In the genomic region with DNA sequence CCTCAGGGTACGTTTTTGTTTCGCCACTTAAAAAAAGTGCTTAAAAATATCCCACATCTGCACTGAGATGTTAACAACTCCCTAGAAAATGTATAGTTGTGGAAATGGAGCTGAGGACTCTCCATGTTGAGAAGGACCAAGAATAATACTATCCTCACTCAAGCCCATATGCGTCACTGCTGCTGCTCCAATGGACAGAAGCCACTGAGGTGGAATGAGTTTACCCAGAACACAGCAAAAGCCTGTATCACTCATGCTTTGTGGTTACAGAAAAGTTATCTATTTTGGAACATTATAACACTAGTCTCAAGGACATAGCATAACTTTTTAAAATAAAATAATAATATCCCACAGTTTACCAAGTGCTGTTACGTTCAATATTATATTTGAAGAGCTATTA, we compare ENCODE assay signal across 1 cellular context.
TF ChIP-seq lines count a peak whose summit lies in the region.

No MANE protein-coding gene starts in this region.

TF ChIP-seq in A549, 52 proteins besides CTCF, POLR2A, EP300 and RAD21 (continued from another document):
- TF ChIP-seq, protein P1, sequence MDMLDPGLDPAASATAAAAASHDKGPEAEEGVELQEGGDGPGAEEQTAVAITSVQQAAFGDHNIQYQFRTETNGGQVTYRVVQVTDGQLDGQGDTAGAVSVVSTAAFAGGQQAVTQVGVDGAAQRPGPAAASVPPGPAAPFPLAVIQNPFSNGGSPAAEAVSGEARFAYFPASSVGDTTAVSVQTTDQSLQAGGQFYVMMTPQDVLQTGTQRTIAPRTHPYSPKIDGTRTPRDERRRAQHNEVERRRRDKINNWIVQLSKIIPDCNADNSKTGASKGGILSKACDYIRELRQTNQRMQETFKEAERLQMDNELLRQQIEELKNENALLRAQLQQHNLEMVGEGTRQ (IDR thresholded peaks at IDR 0.05): no peak
- no peak for TF ChIP-seq TFCP2L1 (CRISPR knock-in tag; IDR thresholded peaks at IDR 0.05)
- TF ChIP-seq CHD2 (IDR thresholded peaks at IDR 0.05; ENCODE audit: low read length, partially characterized antibody): no peak
- no peak for TF ChIP-seq RCOR1 (IDR thresholded peaks at IDR 0.05; ENCODE audit: low read depth, low read length)
